In the genomic region with DNA sequence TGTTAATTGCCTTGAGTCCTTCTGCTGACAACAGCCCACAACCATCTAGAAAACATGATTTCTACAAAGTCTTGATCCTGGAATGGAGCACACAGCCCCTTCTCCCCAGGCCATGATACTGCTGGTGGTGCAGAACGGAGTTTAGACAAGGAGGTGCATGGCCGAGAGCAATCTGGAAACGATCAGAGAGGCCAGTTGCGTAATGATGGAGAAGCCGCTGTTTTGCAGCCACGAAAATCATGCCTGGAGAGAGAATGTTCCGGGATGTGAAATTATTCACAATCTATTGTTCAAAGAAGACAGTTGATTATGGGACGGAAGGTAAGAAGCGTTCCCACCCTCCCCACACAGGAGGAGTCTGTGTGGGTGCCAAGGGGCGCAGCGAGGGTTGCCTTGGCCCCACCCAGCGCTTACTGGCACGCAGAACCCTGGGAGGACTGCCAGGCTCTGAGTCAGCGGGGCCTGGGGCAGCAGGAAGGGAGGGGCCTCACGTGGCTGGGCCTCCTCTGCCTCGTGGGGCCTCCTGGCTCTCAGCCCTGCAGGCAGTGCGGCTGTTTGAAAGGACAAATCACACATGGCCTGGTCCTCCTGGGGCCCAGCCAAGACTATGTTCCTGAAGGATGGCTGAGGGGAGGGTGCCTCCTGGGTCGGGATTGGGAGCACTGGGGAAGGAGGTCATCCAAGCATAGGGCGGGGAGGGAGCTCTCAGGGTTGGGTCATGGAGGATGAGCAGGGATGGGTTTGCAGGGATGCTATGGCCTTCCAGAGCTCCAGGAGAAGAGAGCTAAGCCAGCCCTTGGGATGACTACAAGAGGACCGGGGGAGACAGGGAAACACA, we compare ENCODE assay signal across 7 cellular contexts. TPM values are rescaled to one million over a fixed set of nuclear protein-coding genes. Genes with fewer than 3 reads are reported as not detected.
DNase-seq lines count a peak whose midpoint lies in the region; ATAC-seq and TF ChIP-seq lines count a peak whose summit lies in the region.

No MANE protein-coding gene starts in this region.

- no peaks in the 10 kb centered on the region for H3K36me3 ChIP-seq in HEK293 (ENCODE audit: control insufficient read depth in 2 of 2, insufficient read depth in 1 of 2, low read length in 2 of 2)

- CTCF ChIA-PET in HEK293 (lab: Yijun Ruan, JAX): interaction anchor here (0.6 to 2.6 kb wide), 6 partner anchors 12 to 260 kb away, joined by 3 to 6 read pairs (median 4); no protein-coding TSS in a partner anchor
- CTCF ChIA-PET in activated CD8-positive, alpha-beta T cell treated with anti-CD3 and anti-CD28 coated beads, Interleukin-2, amount 10 ng/mL, durations not matched to agents 7 days and 5 days (lab: Charles Lee): interaction anchor here (0.5 to 3.7 kb wide), 7 partner anchors 9 to 268 kb away, joined by 3 to 35 read pairs (median 3); a partner anchor contains a TSS

- no peaks in the 10 kb centered on the region for H3K27me3 Mint-ChIP-seq in activated CD8-positive, alpha-beta T cell treated with anti-CD3 and anti-CD28 coated beads, Interleukin-2, amount 10 ng/mL, durations not matched to agents 7 days and 5 days (ENCODE audit: low read depth)
- H3K27me3 Mint-ChIP-seq in dendritic cell treated with granulocyte-macrophage colony-stimulating factor and Interleukin-4, amounts not matched to agents 40 ng/mL and 50 ng/mL, for 4 days: peaks cover 2% of the 10 kb centered on the region
- H3K27me3 Mint-ChIP-seq in memory B cell: peaks cover 4% of the 10 kb centered on the region

- peak overlapping the region; percentile 96 for H3K27ac Mint-ChIP-seq in activated CD8-positive, alpha-beta T cell treated with anti-CD3 and anti-CD28 coated beads, Interleukin-2, amount 10 ng/mL, durations not matched to agents 7 days and 5 days
- H3K27ac Mint-ChIP-seq in dendritic cell treated with granulocyte-macrophage colony-stimulating factor and Interleukin-4, amounts not matched to agents 40 ng/mL and 50 ng/mL, for 4 days: peak overlapping the region; percentile 97
- peak overlapping the region; percentile 63 for H3K27ac Mint-ChIP-seq in memory B cell

- peak overlapping the region; percentile 84 for H3K27ac ChIP-seq in HEK293 (ENCODE audit: extremely low read depth, low read depth, low read length)

- POLR2A ChIA-PET in HEK293 (lab: Yijun Ruan, JAX): interaction anchor here (0.6 to 4.2 kb wide), 12 partner anchors 9 to 1109 kb away, joined by 3 to 26 read pairs (median 6); a partner anchor contains a TSS
- POLR2A ChIA-PET in activated CD8-positive, alpha-beta T cell treated with anti-CD3 and anti-CD28 coated beads, Interleukin-2, amount 10 ng/mL, durations not matched to agents 7 days and 5 days (lab: Charles Lee): interaction anchor here (0.6 to 2.7 kb wide), 8 partner anchors 9 to 1003 kb away, joined by 3 to 14 read pairs (median 4); a partner anchor contains a TSS

- H3K36me3 Mint-ChIP-seq in activated CD8-positive, alpha-beta T cell treated with anti-CD3 and anti-CD28 coated beads, Interleukin-2, amount 10 ng/mL, durations not matched to agents 7 days and 5 days (ENCODE audit: low read depth): peaks cover 14% of the 10 kb centered on the region
- peaks cover 6% of the 10 kb centered on the region for H3K36me3 Mint-ChIP-seq in dendritic cell treated with granulocyte-macrophage colony-stimulating factor and Interleukin-4, amounts not matched to agents 40 ng/mL and 50 ng/mL, for 4 days (ENCODE audit: low read depth)
- no peaks in the 10 kb centered on the region for H3K36me3 Mint-ChIP-seq in memory B cell

- H3K4me1 ChIP-seq in HEK293 (ENCODE audit: control insufficient read depth, insufficient read depth, low read length): peaks cover 36% of the 10 kb centered on the region

- no peaks in the 10 kb centered on the region for H3K9me3 ChIP-seq in HEK293 (ENCODE audit: control insufficient read depth, insufficient read depth, low read depth, low read length)

- peak overlapping the region; percentile 76 for H3K4me3 Mint-ChIP-seq in activated CD8-positive, alpha-beta T cell treated with anti-CD3 and anti-CD28 coated beads, Interleukin-2, amount 10 ng/mL, durations not matched to agents 7 days and 5 days
- peak overlapping the region; percentile 84 for H3K4me3 Mint-ChIP-seq in dendritic cell treated with granulocyte-macrophage colony-stimulating factor and Interleukin-4, amounts not matched to agents 40 ng/mL and 50 ng/mL, for 4 days
- H3K4me3 Mint-ChIP-seq in memory B cell: peak overlapping the region; percentile 67

- DNase-seq in NCI-H510A treated with DMSO at 0.1 percent for 48 hours (lab: John Stamatoyannopoulos, UW) (peak; percentile 97), memory B cell (ENCODE audit: low spot score in 2 of 2) (no peak)
- DNase-seq in activated CD8-positive, alpha-beta T cell treated with anti-CD3 and anti-CD28 coated beads, Interleukin-2, amount 10 ng/mL, durations not matched to agents 7 days and 5 days: peak; percentile 91
- peak; percentile 73 to 89 (median 87) for DNase-seq in stimulated activated CD4-positive, alpha-beta T cell treated with anti-CD3 and anti-CD28 coated beads, TNF-alpha, amount 100 ng/mL, for 48 hours (ENCODE audit: low read depth in 3 of 3)

- intact Hi-C loops in dendritic cell treated with granulocyte-macrophage colony-stimulating factor and Interleukin-4, amounts not matched to agents 40 ng/mL and 50 ng/mL, for 4 days (cut with micrococcal nuclease): loop anchor here (1.0 to 2.0 kb wide), 2 partner anchors 9 to 15 kb away; a partner anchor contains a TSS

- peaks cover 82% of the 10 kb centered on the region for H3K4me1 Mint-ChIP-seq in activated CD8-positive, alpha-beta T cell treated with anti-CD3 and anti-CD28 coated beads, Interleukin-2, amount 10 ng/mL, durations not matched to agents 7 days and 5 days (ENCODE audit: low read depth)
- peaks cover 56% of the 10 kb centered on the region for H3K4me1 Mint-ChIP-seq in dendritic cell treated with granulocyte-macrophage colony-stimulating factor and Interleukin-4, amounts not matched to agents 40 ng/mL and 50 ng/mL, for 4 days (ENCODE audit: low read depth)
- peaks cover 14% of the 10 kb centered on the region for H3K4me1 Mint-ChIP-seq in memory B cell

- H3K4me3 ChIP-seq in HEK293 (ENCODE audit: low read depth, low read length): peak overlapping the region; percentile 17

- ATAC-seq in activated CD8-positive, alpha-beta T cell treated with anti-CD3 and anti-CD28 coated beads, Interleukin-2, amount 10 ng/mL, durations not matched to agents 7 days and 5 days: peak; percentile 86
- ATAC-seq in memory B cell (ENCODE audit: low read depth): peak; percentile 66
- ATAC-seq in HG02870 (IDR thresholded peaks at IDR 0.05; ENCODE audit: unreplicated experiment): no peak

- peak; percentile 9; the same call in 1 of the 2 replicates for TF ChIP-seq CTCF in HEK293 (tag by site-specific recombination; IDR thresholded peaks at IDR 0.05)

- H3K9me3 Mint-ChIP-seq in activated CD8-positive, alpha-beta T cell treated with anti-CD3 and anti-CD28 coated beads, Interleukin-2, amount 10 ng/mL, durations not matched to agents 7 days and 5 days (ENCODE audit: insufficient read depth): no peaks in the 10 kb centered on the region
- no peaks in the 10 kb centered on the region for H3K9me3 Mint-ChIP-seq in dendritic cell treated with granulocyte-macrophage colony-stimulating factor and Interleukin-4, amounts not matched to agents 40 ng/mL and 50 ng/mL, for 4 days
- no peaks in the 10 kb centered on the region for H3K9me3 Mint-ChIP-seq in memory B cell

TF ChIP-seq in HEK293, 187 proteins besides CTCF, POLR2A, EP300 and RAD21 (continues in another document):
- TF ChIP-seq, protein P1, sequence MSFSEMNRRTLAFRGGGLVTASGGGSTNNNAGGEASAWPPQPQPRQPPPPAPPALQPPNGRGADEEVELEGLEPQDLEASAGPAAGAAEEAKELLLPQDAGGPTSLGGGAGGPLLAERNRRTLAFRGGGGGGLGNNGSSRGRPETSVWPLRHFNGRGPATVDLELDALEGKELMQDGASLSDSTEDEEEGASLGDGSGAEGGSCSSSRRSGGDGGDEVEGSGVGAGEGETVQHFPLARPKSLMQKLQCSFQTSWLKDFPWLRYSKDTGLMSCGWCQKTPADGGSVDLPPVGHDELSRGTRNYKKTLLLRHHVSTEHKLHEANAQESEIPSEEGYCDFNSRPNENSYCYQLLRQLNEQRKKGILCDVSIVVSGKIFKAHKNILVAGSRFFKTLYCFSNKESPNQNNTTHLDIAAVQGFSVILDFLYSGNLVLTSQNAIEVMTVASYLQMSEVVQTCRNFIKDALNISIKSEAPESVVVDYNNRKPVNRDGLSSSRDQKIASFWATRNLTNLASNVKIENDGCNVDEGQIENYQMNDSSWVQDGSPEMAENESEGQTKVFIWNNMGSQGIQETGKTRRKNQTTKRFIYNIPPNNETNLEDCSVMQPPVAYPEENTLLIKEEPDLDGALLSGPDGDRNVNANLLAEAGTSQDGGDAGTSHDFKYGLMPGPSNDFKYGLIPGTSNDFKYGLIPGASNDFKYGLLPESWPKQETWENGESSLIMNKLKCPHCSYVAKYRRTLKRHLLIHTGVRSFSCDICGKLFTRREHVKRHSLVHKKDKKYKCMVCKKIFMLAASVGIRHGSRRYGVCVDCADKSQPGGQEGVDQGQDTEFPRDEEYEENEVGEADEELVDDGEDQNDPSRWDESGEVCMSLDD (tag by site-specific recombination; IDR thresholded peaks at IDR 0.05): peak; percentile 97
- peak; percentile 92 for TF ChIP-seq ZNF366 (tag by site-specific recombination; conservative IDR thresholded peaks at IDR 0.05)
- peak; percentile 72; the same call in 1 of the 2 replicates for TF ChIP-seq ZNF2 (tag by site-specific recombination; IDR thresholded peaks at IDR 0.05)

RNA-seq across cellular contexts. Expression of a gene that starts 8.7 kb away (rescaled TPM):
- 10 to 100 TPM; 13.8 to 16.5 TPM for total RNA-seq in activated CD8-positive, alpha-beta T cell treated with anti-CD3 and anti-CD28 coated beads, Interleukin-2, amount 10 ng/mL, durations not matched to agents 7 days and 5 days

RNA-seq across cellular contexts. Expression of a gene that starts 15.5 kb away (rescaled TPM):
- 100 to 1,000 TPM; 294 to 298 TPM for total RNA-seq in activated CD8-positive, alpha-beta T cell treated with anti-CD3 and anti-CD28 coated beads, Interleukin-2, amount 10 ng/mL, durations not matched to agents 7 days and 5 days

RNA-seq across cellular contexts. Expression of a gene that starts 25.1 kb away (rescaled TPM):
- 10 to 100 TPM; 87.1 to 92.0 TPM for total RNA-seq in activated CD8-positive, alpha-beta T cell treated with anti-CD3 and anti-CD28 coated beads, Interleukin-2, amount 10 ng/mL, durations not matched to agents 7 days and 5 days

RNA-seq across cellular contexts. Expression of a gene that starts 30.4 kb away (rescaled TPM):
- total RNA-seq in activated CD8-positive, alpha-beta T cell treated with anti-CD3 and anti-CD28 coated beads, Interleukin-2, amount 10 ng/mL, durations not matched to agents 7 days and 5 days: under 1 TPM; 0.16 TPM

RNA-seq across cellular contexts. Expression of a gene that starts 35.0 kb away (rescaled TPM):
- total RNA-seq in activated CD8-positive, alpha-beta T cell treated with anti-CD3 and anti-CD28 coated beads, Interleukin-2, amount 10 ng/mL, durations not matched to agents 7 days and 5 days: 10 to 100 TPM; 29.7 TPM

Comparison
In these comparisons a context has a peak if more than half of its experiments do, and no peak if none do; other contexts are left out.
1. DNase-seq: peak in NCI-H510A treated with DMSO at 0.1 percent for 48 hours (single experiment), activated CD8-positive, alpha-beta T cell treated with anti-CD3 and anti-CD28 coated beads, Interleukin-2, amount 10 ng/mL, durations not matched to agents 7 days and 5 days (single experiment) and stimulated activated CD4-positive, alpha-beta T cell treated with anti-CD3 and anti-CD28 coated beads, TNF-alpha, amount 100 ng/mL, for 48 hours (3 of 3); none in memory B cell (0 of 2).
2. Peak in every context shown above with its lines, with median percentiles within 50 percentile points of each other: H3K27ac Mint-ChIP-seq and H3K4me3 Mint-ChIP-seq.